ENCODE assay signal across 8 cellular contexts in the genomic region with DNA sequence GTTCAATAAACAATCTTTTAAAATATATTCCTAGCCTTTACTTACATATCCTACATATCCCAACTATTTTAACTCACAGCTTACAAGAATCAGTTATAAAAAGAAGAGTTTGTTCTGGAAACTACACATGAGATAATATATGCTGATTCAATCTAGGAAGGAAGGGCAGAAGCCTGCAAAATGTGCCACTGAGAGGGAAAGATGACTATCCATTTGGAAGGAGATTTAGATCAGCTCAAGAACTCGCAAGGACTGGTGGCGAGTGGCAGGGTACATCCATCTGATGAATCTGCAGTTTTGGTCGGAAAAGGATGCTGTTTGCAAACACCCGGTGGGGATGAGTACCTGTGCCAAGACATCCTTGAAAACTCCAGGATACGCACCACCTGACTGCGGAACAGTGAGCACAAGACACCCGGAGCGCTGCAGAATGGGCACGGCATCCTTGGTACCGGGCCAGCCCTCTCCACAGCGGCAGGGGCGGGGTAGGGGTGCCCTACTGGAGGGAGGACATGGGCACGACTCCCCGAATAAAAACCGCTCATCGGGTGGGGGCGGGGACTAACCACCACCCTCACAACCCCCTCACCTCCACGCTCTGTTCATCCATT. TPM values are rescaled to one million over a fixed set of nuclear protein-coding genes. Genes with fewer than 3 reads are reported as not detected.
DNase-seq lines count a peak whose midpoint lies in the region; ATAC-seq, FAIRE-seq and TF ChIP-seq lines count a peak whose summit lies in the region.

No MANE protein-coding gene starts in this region.

- no peak; a peak in 1 of 3 replicates for TF ChIP-seq POLR2A in H1 (IDR thresholded peaks at IDR 0.05; ENCODE audit: control extremely low read depth in 1 of 2, low read depth in 2 of 2, low read length in 2 of 2)

- peak overlapping the region; percentile 95 for H3K4me3 Mint-ChIP-seq in activated CD8-positive, alpha-beta memory T cell treated with anti-CD3 and anti-CD28 coated beads, Interleukin-2, amount 10 ng/mL, durations not matched to agents 7 days and 5 days

- peaks cover 0 to 12% (median 0%) of the 10 kb centered on the region in 4 experiments; a peak in 2 of 8 replicates for H3K36me3 ChIP-seq in H1 (ENCODE audit: control insufficient read depth in 2 of 4, insufficient read depth in 4 of 4, low read length in 3 of 4)
- H3K36me3 ChIP-seq in mesendoderm (ENCODE audit: control insufficient read depth, insufficient read depth, low read length): no peaks in the 10 kb centered on the region

- H3K27me3 ChIP-seq in H1 (replicated peaks in 1 of 4; ENCODE audit: control insufficient read depth in 3 of 4, extremely low read depth in 1 of 4, insufficient read depth in 3 of 4, low read length in 3 of 4): no peaks in the 10 kb centered on the region
- H3K27me3 ChIP-seq in mesendoderm (ENCODE audit: insufficient read depth, low read length, poor library complexity): no peaks in the 10 kb centered on the region

- ATAC-seq in HG03066 (IDR thresholded peaks at IDR 0.05; ENCODE audit: low read depth, unreplicated experiment): peak; percentile 31
- ATAC-seq in activated CD8-positive, alpha-beta memory T cell treated with anti-CD3 and anti-CD28 coated beads, Interleukin-2, amount 10 ng/mL, durations not matched to agents 7 days and 5 days: peak; percentile 41

- no peaks in the 10 kb centered on the region for H3K79me1 ChIP-seq in H1 (ENCODE audit: low read depth, low read length)
- H3K79me1 ChIP-seq in mesendoderm (ENCODE audit: low read length): peaks cover under 1% of the 10 kb centered on the region

- no peak for TF ChIP-seq CTCF in H1 (IDR thresholded peaks at IDR 0.05; ENCODE audit: control extremely low read depth in 1 of 3, insufficient read depth in 1 of 3, low read depth in 1 of 3, low read length in 3 of 3)

- H3K27ac Mint-ChIP-seq in activated CD8-positive, alpha-beta memory T cell treated with anti-CD3 and anti-CD28 coated beads, Interleukin-2, amount 10 ng/mL, durations not matched to agents 7 days and 5 days: peak overlapping the region; percentile 88

- H4K20me1 ChIP-seq in H1 (replicated peaks in 1 of 2; ENCODE audit: control insufficient read depth in 1 of 2, insufficient read depth in 2 of 2, low read length in 2 of 2): peaks cover 0 to 4% of the 10 kb centered on the region in 2 experiments

- H3K4me3 ChIP-seq in H1 (ENCODE audit: extremely low read depth in 1 of 4, insufficient read depth in 2 of 4, low read depth in 3 of 4, low read length in 4 of 4) (peak overlapping the region; percentile 74 to 92 (median 90)), mesendoderm (ENCODE audit: low read length) (peak overlapping the region; percentile 62)

- H4K5ac ChIP-seq in H1 (ENCODE audit: insufficient read length, low read depth, low read length): peak overlapping the region; percentile 37
- no peak overlapping the region for H4K5ac ChIP-seq in mesendoderm (ENCODE audit: low read length)

- DNase-seq in NCI-H187 (lab: John Stamatoyannopoulos, UW): peak; percentile 14 to 26
- DNase-seq in NCI-H187 treated with DMSO at 0.1 percent for 48 hours (lab: John Stamatoyannopoulos, UW): no peak
- peak; percentile 58 to 73 for DNase-seq in NCI-H524 (lab: John Stamatoyannopoulos, UW)
- peak; percentile 84 for DNase-seq in activated CD8-positive, alpha-beta memory T cell treated with anti-CD3 and anti-CD28 coated beads, Interleukin-2, amount 10 ng/mL, durations not matched to agents 7 days and 5 days
- DNase-seq in H1 (ENCODE audit: low read depth in 1 of 2, low spot score in 2 of 2): no peak
- DNase-seq in mesendoderm: peak; percentile 51
- DNase-seq in stimulated activated CD8-positive, alpha-beta memory T cell treated with anti-CD3 and anti-CD28 coated beads, Interleukin-15, amount 100 ng/mL, for 4 hours (ENCODE audit: low read depth in 2 of 2): peak; percentile 54 to 60

- FAIRE-seq in H1 (lab: Jason Lieb, UNC): no peak

- H3K36me3 Mint-ChIP-seq in activated CD8-positive, alpha-beta memory T cell treated with anti-CD3 and anti-CD28 coated beads, Interleukin-2, amount 10 ng/mL, durations not matched to agents 7 days and 5 days: peaks cover 38% of the 10 kb centered on the region

- CTCF ChIA-PET in activated CD8-positive, alpha-beta memory T cell treated with anti-CD3 and anti-CD28 coated beads, Interleukin-2, amount 10 ng/mL, durations not matched to agents 7 days and 5 days (lab: Charles Lee): interaction anchor here (1.7 kb wide), 1 partner anchor 49 kb away, joined by 7 read pairs; a partner anchor contains a TSS
- CTCF ChIA-PET in H1 (lab: Charles Lee; ENCODE audit: partially characterized antibody): interaction anchor here (0.5 kb wide), 1 partner anchor 1238 kb away, joined by 3 read pairs; no protein-coding TSS in a partner anchor

- H2BK15ac ChIP-seq in H1 (ENCODE audit: low read length) (no peak overlapping the region), mesendoderm (replicated peaks; ENCODE audit: low read depth) (no peak overlapping the region)

- H4K8ac ChIP-seq in H1 (ENCODE audit: extremely low read depth, insufficient read depth, low read length) (peak overlapping the region; percentile 74), mesendoderm (ENCODE audit: low read depth, low read length) (no peak overlapping the region)

- H3K56ac ChIP-seq in H1 (replicated peaks; ENCODE audit: insufficient read length, low read depth, low read length) (no peak overlapping the region), mesendoderm (ENCODE audit: low read length) (peak overlapping the region; percentile 91)

- H3K79me2 ChIP-seq in H1 (ENCODE audit: control insufficient read depth in 1 of 2, insufficient read depth in 2 of 2, low read length in 2 of 2): peaks cover 0 to 42% of the 10 kb centered on the region in 2 experiments; a peak in 3 of 4 replicates
- peaks cover 19% of the 10 kb centered on the region for H3K79me2 ChIP-seq in mesendoderm (ENCODE audit: control insufficient read depth, insufficient read depth, low read length)

- no peak overlapping the region for H4K91ac ChIP-seq in H1 (replicated peaks; ENCODE audit: insufficient read length, low read length)

- no peak overlapping the region for H2BK120ac ChIP-seq in H1 (replicated peaks; ENCODE audit: low read depth, low read length)
- no peak overlapping the region for H2BK120ac ChIP-seq in mesendoderm (ENCODE audit: low read depth, low read length)

- TF ChIP-seq EP300 in H1 (IDR thresholded peaks at IDR 0.05; ENCODE audit: borderline replicate concordance in 1 of 2, low read depth in 2 of 2, low read length in 2 of 2): no peak

- H3K4ac ChIP-seq in H1 (replicated peaks; ENCODE audit: insufficient read length, low read depth, low read length): no peak overlapping the region
- H3K4ac ChIP-seq in mesendoderm (ENCODE audit: low read depth, low read length): no peak overlapping the region

- POLR2A ChIA-PET in H1 (lab: Charles Lee; ENCODE audit: partially characterized antibody): interaction anchor here (0.7 to 3.6 kb wide), 7 partner anchors 11 to 609 kb away, joined by 3 to 32 read pairs (median 4); a partner anchor contains a TSS

- H3K9ac ChIP-seq in H1 (replicated peaks in 1 of 4; ENCODE audit: extremely low read depth in 1 of 4, low read depth in 3 of 4, low read length in 3 of 4) (peak overlapping the region; percentile 78 to 84 (median 82)), mesendoderm (ENCODE audit: low read length) (peak overlapping the region; percentile 83)

- H2BK12ac ChIP-seq in H1 (ENCODE audit: low read depth, low read length): no peak overlapping the region

- H3K23me2 ChIP-seq in H1 (ENCODE audit: low read depth, low read length): 0 out of 2 replicates have a peak, but pooled peaks cover 4% of the 10 kb centered on the region

- no peak for TF ChIP-seq RAD21 in H1 (IDR thresholded peaks at IDR 0.05 in 1 of 2, conservative IDR thresholded peaks at IDR 0.05 in 1 of 2; ENCODE audit: low read depth in 2 of 2, low read length in 2 of 2)

- H2AK5ac ChIP-seq in H1 (ENCODE audit: low read depth, low read length): no peak overlapping the region
- no peak overlapping the region for H2AK5ac ChIP-seq in mesendoderm (ENCODE audit: low read length)

- H3K9me3 Mint-ChIP-seq in activated CD8-positive, alpha-beta memory T cell treated with anti-CD3 and anti-CD28 coated beads, Interleukin-2, amount 10 ng/mL, durations not matched to agents 7 days and 5 days (ENCODE audit: low read depth): no peaks in the 10 kb centered on the region

- H3K18ac ChIP-seq in H1 (ENCODE audit: extremely low read depth, low read length): no peak overlapping the region; the same call in 1 of the 2 replicates
- H3K18ac ChIP-seq in mesendoderm (ENCODE audit: low read length): peak overlapping the region; percentile 7

- H3K23ac ChIP-seq in H1 (ENCODE audit: insufficient read length) (no peak overlapping the region), mesendoderm (ENCODE audit: low read length) (no peak overlapping the region)

- H2AFZ ChIP-seq in H1 (ENCODE audit: low read length): no peak overlapping the region

- no peak overlapping the region for H3K14ac ChIP-seq in H1 (ENCODE audit: insufficient read length)

- H3K27ac ChIP-seq in H1 (ENCODE audit: low read depth, low read length) (peak overlapping the region; percentile 66; the same call in 1 of the 2 replicates), mesendoderm (ENCODE audit: low read depth, low read length) (peak overlapping the region; percentile 86)

- H3K4me1 ChIP-seq in H1 (replicated peaks in 1 of 4; ENCODE audit: control insufficient read depth in 3 of 4, insufficient read depth in 4 of 4, low read length in 3 of 4): 0 out of 7 replicates have a peak, but pooled peaks cover 0 to 6% (median 0%) of the 10 kb centered on the region in 4 experiments
- no peaks in the 10 kb centered on the region for H3K4me1 ChIP-seq in mesendoderm (ENCODE audit: control insufficient read depth, low read depth, low read length)

- H3K4me2 ChIP-seq in H1 (ENCODE audit: insufficient read depth in 1 of 2, low read depth in 2 of 2, low read length in 2 of 2): peak overlapping the region; percentile 66 to 71
- peak overlapping the region; percentile 57 for H3K4me2 ChIP-seq in mesendoderm (ENCODE audit: low read length)

- H3K27me3 Mint-ChIP-seq in activated CD8-positive, alpha-beta memory T cell treated with anti-CD3 and anti-CD28 coated beads, Interleukin-2, amount 10 ng/mL, durations not matched to agents 7 days and 5 days: no peaks in the 10 kb centered on the region

- peaks cover 55% of the 10 kb centered on the region for H3K4me1 Mint-ChIP-seq in activated CD8-positive, alpha-beta memory T cell treated with anti-CD3 and anti-CD28 coated beads, Interleukin-2, amount 10 ng/mL, durations not matched to agents 7 days and 5 days

- H2BK5ac ChIP-seq in H1 (ENCODE audit: low read depth, low read length) (no peak overlapping the region; the same call in 1 of the 2 replicates), mesendoderm (ENCODE audit: low read length) (no peak overlapping the region)

- no peak overlapping the region for H2BK20ac ChIP-seq in H1 (ENCODE audit: low read length)

- no peaks in the 10 kb centered on the region for H3K9me3 ChIP-seq in H1 (ENCODE audit: insufficient read depth in 2 of 2, low read depth in 1 of 2, low read length in 1 of 2)

- 1% methylated on average over 16 of the region's 18 CpGs; no CpG with 5 or more reads in 1 of the 2 experiments for WGBS in H1 (ENCODE audit: extremely low coverage in 1 of 2, insufficient coverage in 1 of 2, insufficient read length in 1 of 2, insufficient replicate concordance in 2 of 2, low coverage in 1 of 2, low lambda C conversion rate in 2 of 2, missing lambda C conversion rate in 1 of 2), 2 experiments
- WGBS in mesendoderm (ENCODE audit: extremely low coverage, insufficient coverage, low lambda C conversion rate): no CpG with 5 or more reads among the region's 18 CpGs

RNA-seq across cellular contexts. Expression of a gene that starts 0.7 kb away (rescaled TPM):
- 10 to 100 TPM; 29.3 to 37.7 TPM for total RNA-seq in activated CD8-positive, alpha-beta memory T cell treated with anti-CD3 and anti-CD28 coated beads, Interleukin-2, amount 10 ng/mL, durations not matched to agents 7 days and 5 days
- total RNA-seq in H1 (2021; fragmentation: NEBNext Ultra II Directional; extraction: Animal tissue kit (Norgen Biotek cat#: 25700)): 54.6 and 57.0 TPM in 2 replicates
- polyA plus RNA-seq in H1 (2011; rRNA removed): 14.7 and 38.2 TPM in 2 replicates
- polyA plus RNA-seq in H1 (2011; cell fraction: cytosol; rRNA removed): 31.1 TPM
- 24.4 TPM for polyA plus RNA-seq in H1 (2011; cell fraction: nucleus; rRNA removed)
- 36.2 to 48.2 TPM (median 40.4 TPM) in 4 replicates for polyA plus RNA-seq in H1 (2012, experiment 1 of 2)
- polyA plus RNA-seq in H1 (2012, experiment 2 of 2): 2.9 TPM
- 31.4 TPM for polyA plus RNA-seq in H1 (2013, experiment 1 of 2)
- 32.4 TPM for polyA plus RNA-seq in H1 (2013, experiment 2 of 2)
- 115 and 213 TPM in 2 replicates for polyA minus RNA-seq in H1 (2011; rRNA and poly(A)+ RNA removed)
- 28.9 TPM for polyA minus RNA-seq in H1 (2011; cell fraction: cytosol; rRNA and poly(A)+ RNA removed)
- 65.8 TPM for polyA minus RNA-seq in H1 (2011; cell fraction: nucleus; rRNA and poly(A)+ RNA removed)
- 30.2 TPM for polyA plus RNA-seq in mesendoderm (2013, experiment 1 of 2)
- 30.3 TPM for polyA plus RNA-seq in mesendoderm (2013, experiment 2 of 2)

RNA-seq across cellular contexts. Expression of a gene that starts 49.0 kb away (rescaled TPM):
- total RNA-seq in activated CD8-positive, alpha-beta memory T cell treated with anti-CD3 and anti-CD28 coated beads, Interleukin-2, amount 10 ng/mL, durations not matched to agents 7 days and 5 days: 10 to 100 TPM; 77.8 to 78.0 TPM
- 80.8 and 95.8 TPM in 2 replicates for total RNA-seq in H1 (2021; fragmentation: NEBNext Ultra II Directional; extraction: Animal tissue kit (Norgen Biotek cat#: 25700))
- polyA plus RNA-seq in H1 (2011; rRNA removed): 15.6 and 20.9 TPM in 2 replicates
- 33.5 TPM for polyA plus RNA-seq in H1 (2011; cell fraction: cytosol; rRNA removed)
- 8.6 TPM for polyA plus RNA-seq in H1 (2011; cell fraction: nucleus; rRNA removed)
- polyA plus RNA-seq in H1 (2012, experiment 1 of 2): 54.2 to 127 TPM (median 64.7 TPM) in 4 replicates
- 29.5 TPM for polyA plus RNA-seq in H1 (2012, experiment 2 of 2)
- 173 TPM for polyA plus RNA-seq in H1 (2013, experiment 1 of 2)
- 180 TPM for polyA plus RNA-seq in H1 (2013, experiment 2 of 2)
- polyA minus RNA-seq in H1 (2011; rRNA and poly(A)+ RNA removed): 11.5 and 21.8 TPM in 2 replicates
- polyA minus RNA-seq in H1 (2011; cell fraction: cytosol; rRNA and poly(A)+ RNA removed): 16.1 TPM
- 20.1 TPM for polyA minus RNA-seq in H1 (2011; cell fraction: nucleus; rRNA and poly(A)+ RNA removed)
- 226 TPM for polyA plus RNA-seq in mesendoderm (2013, experiment 1 of 2)
- polyA plus RNA-seq in mesendoderm (2013, experiment 2 of 2): 227 TPM

RNA-seq across cellular contexts. Expression of a gene that starts 49.6 kb away (rescaled TPM):
- total RNA-seq in activated CD8-positive, alpha-beta memory T cell treated with anti-CD3 and anti-CD28 coated beads, Interleukin-2, amount 10 ng/mL, durations not matched to agents 7 days and 5 days: 10 to 100 TPM; 65.4 to 69.8 TPM
- 81.1 and 83.0 TPM in 2 replicates for total RNA-seq in H1 (2021; fragmentation: NEBNext Ultra II Directional; extraction: Animal tissue kit (Norgen Biotek cat#: 25700))
- polyA plus RNA-seq in H1 (2011; rRNA removed): 21.0 and 32.7 TPM in 2 replicates
- 25.3 TPM for polyA plus RNA-seq in H1 (2011; cell fraction: cytosol; rRNA removed)
- polyA plus RNA-seq in H1 (2011; cell fraction: nucleus; rRNA removed): 74.3 TPM
- 38.5 to 52.6 TPM (median 49.0 TPM) in 4 replicates for polyA plus RNA-seq in H1 (2012, experiment 1 of 2)
- 15.5 TPM for polyA plus RNA-seq in H1 (2012, experiment 2 of 2)
- 168 TPM for polyA plus RNA-seq in H1 (2013, experiment 1 of 2)
- 133 TPM for polyA plus RNA-seq in H1 (2013, experiment 2 of 2)
- 70.8 and 84.5 TPM in 2 replicates for polyA minus RNA-seq in H1 (2011; rRNA and poly(A)+ RNA removed)
- 29.8 TPM for polyA minus RNA-seq in H1 (2011; cell fraction: cytosol; rRNA and poly(A)+ RNA removed)
- 148 TPM for polyA minus RNA-seq in H1 (2011; cell fraction: nucleus; rRNA and poly(A)+ RNA removed)
- polyA plus RNA-seq in mesendoderm (2013, experiment 1 of 2): 101 TPM
- polyA plus RNA-seq in mesendoderm (2013, experiment 2 of 2): 96.3 TPM

Comparison
In these comparisons a context has a peak if more than half of its experiments do, and no peak if none do; other contexts are left out.
1. DNase-seq: peak in NCI-H187 (2 of 2), NCI-H524 (2 of 2), activated CD8-positive, alpha-beta memory T cell treated with anti-CD3 and anti-CD28 coated beads, Interleukin-2, amount 10 ng/mL, durations not matched to agents 7 days and 5 days (single experiment), mesendoderm (single experiment) and stimulated activated CD8-positive, alpha-beta memory T cell treated with anti-CD3 and anti-CD28 coated beads, Interleukin-15, amount 100 ng/mL, for 4 hours (2 of 2); none in NCI-H187 treated with DMSO at 0.1 percent for 48 hours (single experiment) and H1 (0 of 2).